ENCODE assay signal across 29 cellular contexts in the genomic region with DNA sequence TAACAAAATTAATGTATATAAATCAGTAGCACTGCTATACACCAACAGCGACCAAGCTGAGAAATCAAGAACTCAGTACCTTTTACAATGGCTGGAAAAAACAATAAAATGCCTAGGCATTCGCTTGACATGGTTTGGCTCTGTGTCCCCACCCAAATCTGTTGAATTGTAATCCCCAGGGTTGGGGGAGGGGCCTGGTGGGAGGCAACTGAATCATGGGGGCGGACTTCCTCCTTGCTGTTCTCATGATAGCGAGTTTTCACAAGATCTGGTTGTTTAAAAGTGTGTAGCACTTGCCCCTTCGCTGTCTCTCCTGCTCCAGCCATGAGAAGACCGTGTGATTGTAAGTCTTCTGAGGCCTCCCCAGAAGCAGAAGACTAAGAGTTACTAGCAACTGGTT.
"Had no signal": no experiment of that assay in that cellular context is flagged by ENCODE, and none has a peak within 500 bp of the region (broad histone marks: within the 10 kb centered on the region; RNA-seq: fewer than 3 reads in every experiment).

No MANE protein-coding gene starts in this region.

- H3K9ac ChIP-seq: parathyroid adenoma had no signal

- H3K27ac ChIP-seq: heart left ventricle, parathyroid adenoma, psoas muscle, sigmoid colon, vagina had no signal

- H3K4me1 ChIP-seq: heart left ventricle, parathyroid adenoma, psoas muscle, sigmoid colon, vagina had no signal

- H2AFZ ChIP-seq: parathyroid adenoma had no signal

- H3K27me3 ChIP-seq: heart left ventricle, sigmoid colon, vagina had no signal

- ATAC-seq: activated T-cell treated with anti-CD3 and anti-CD28 coated beads, Interleukin-2, amount 50 U/mL, for 72 hours; esophagus mucosa; heart left ventricle; naive thymus-derived CD4-positive, alpha-beta T cell; psoas muscle; stimulated activated memory B cell treated with anti-CD40 and anti-IgM and Interleukin-4, amounts not matched to agents 10 μg/mL and 1 μg/mL and 100 μg/mL, for 72 hours; stimulated activated naive CD8-positive, alpha-beta T cell treated with anti-CD3 and anti-CD28 coated beads, Interleukin-15, amount 100 ng/mL, for 72 hours; T-helper 17 cell had no signal

- H3K9me3 ChIP-seq: psoas muscle, sigmoid colon, vagina had no signal

- H3K36me3 ChIP-seq: vagina had no signal

- H3K4me3 ChIP-seq: heart left ventricle, psoas muscle, sigmoid colon, vagina had no signal

- DNase-seq: activated CD4-positive, alpha-beta T cell treated with anti-CD3 and anti-CD28 coated beads for 1 hour; activated CD4-positive, alpha-beta T cell treated with anti-CD3 and anti-CD28 coated beads, Interleukin-2, amount 50 U/mL, for 1 hour; activated naive CD4-positive, alpha-beta T cell treated with anti-CD3 and anti-CD28 coated beads for 36 hours; activated naive CD8-positive, alpha-beta T cell treated with anti-CD3 and anti-CD28 coated beads for 36 hours; activated T-cell treated with anti-CD3 and anti-CD28 coated beads for 4 hours; activated T-cell treated with anti-CD3 and anti-CD28 coated beads, Interleukin-2, amount 50 U/mL, for 72 hours; amygdala; caudate nucleus; endodermal cell; foreskin fibroblast; heart left ventricle; hypothalamus; midbrain; naive thymus-derived CD4-positive, alpha-beta T cell; nucleus accumbens; psoas muscle; sigmoid colon; small intestine; stimulated activated CD4-positive, alpha-beta T cell treated with anti-CD3 and anti-CD28 coated beads, Interleukin-1b, Interleukin-23, amount 100 ng/mL, for 48 hours; stimulated activated CD4-positive, alpha-beta T cell treated with anti-CD3 and anti-CD28 coated beads, Interleukin-4, amount 100 ng/mL, for 4 hours; stimulated activated CD8-positive, alpha-beta memory T cell treated with anti-CD3 and anti-CD28 coated beads, Interleukin-4, amount 100 ng/mL, for 48 hours; stimulated activated naive CD8-positive, alpha-beta T cell treated with anti-CD3 and anti-CD28 coated beads, Interleukin-15, amount 100 ng/mL, for 72 hours; substantia nigra; T-helper 17 cell; T1000 had no signal
